ENCODE assay signal across 13 cellular contexts in genomic region chr5:73296772-73297171, GRCh38.
A peak's percentile ranks its signal among the peaks of the same experiment; 100 is the strongest.
DNase-seq lines count a peak whose midpoint lies in the region; ATAC-seq lines count a peak whose summit lies in the region.
"Had no signal": no experiment of that assay in that cellular context is flagged by ENCODE, and none has a peak within 500 bp of the region (broad histone marks: within the 10 kb centered on the region; RNA-seq: fewer than 3 reads in every experiment).

No MANE protein-coding gene starts in this region.

- ATAC-seq in GM21737 (IDR thresholded peaks at IDR 0.05; ENCODE audit: unreplicated experiment): no peak
- ATAC-seq in GM19035 (IDR thresholded peaks at IDR 0.05; ENCODE audit: unreplicated experiment): no peak
- no peak for ATAC-seq in HG03175 (IDR thresholded peaks at IDR 0.05; ENCODE audit: unreplicated experiment)
- ATAC-seq: psoas muscle had no signal

- DNase-seq in EH (ENCODE audit: low read depth) (peak; percentile 81), NCI-H226 (peak; percentile 73), astrocyte of the hippocampus (ENCODE audit: low read depth, low spot score) (peak; percentile 80), kidney glomerular epithelial cell (lab: John Stamatoyannopoulos, UW) (peak; percentile 49), NCI-H146 treated with DMSO at 0.1 percent for 48 hours (lab: John Stamatoyannopoulos, UW; ENCODE audit: unreplicated experiment) (no peak)
- DNase-seq: activated CD4-positive, alpha-beta T cell treated with anti-CD3 and anti-CD28 coated beads for 1 hour; NCI-H2107; NK-92 treated with Interleukin-12 subunit alpha and Interleukin-12 subunit beta, amount 100 ng/mL, for 24 hours; psoas muscle; stimulated activated CD4-positive, alpha-beta T cell treated with anti-CD3 and anti-CD28 coated beads, Interleukin-2, amount 100 ng/mL, for 48 hours had no signal
